ENCODE assay signal across 12 cellular contexts in the genomic region with DNA sequence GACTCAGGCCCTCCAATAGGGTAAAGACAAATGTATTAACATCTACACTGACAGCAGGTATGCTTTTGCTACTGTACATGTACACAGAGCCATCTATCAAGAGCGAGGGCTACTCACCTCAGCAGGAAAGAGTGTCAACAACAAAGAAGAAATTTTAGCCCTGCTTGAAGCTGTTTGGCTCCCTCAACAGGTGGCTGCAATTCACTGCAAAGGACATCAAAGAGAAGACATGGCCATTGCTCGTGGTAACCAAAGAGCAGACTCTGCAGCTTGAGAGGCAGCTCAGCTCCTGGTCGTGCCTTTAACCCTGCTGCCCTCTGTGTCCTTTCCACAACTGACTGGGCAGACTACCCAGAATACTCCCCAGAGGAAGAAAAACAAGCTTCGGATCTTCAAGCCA. TPM values are rescaled to one million over a fixed set of nuclear protein-coding genes. Genes with fewer than 3 reads are reported as not detected.
DNase-seq lines count a peak whose midpoint lies in the region; ATAC-seq and TF ChIP-seq lines count a peak whose summit lies in the region.
"Had no signal": no experiment of that assay in that cellular context is flagged by ENCODE, and none has a peak within 500 bp of the region (broad histone marks: within the 10 kb centered on the region; RNA-seq: fewer than 3 reads in every experiment).

No MANE protein-coding gene starts in this region.

- no peaks in the 10 kb centered on the region for H3K79me2 ChIP-seq in neural progenitor cell (ENCODE audit: low read depth)

- no peaks in the 10 kb centered on the region for H4K20me1 ChIP-seq in neural progenitor cell (ENCODE audit: low read depth)

- H3K9me3 ChIP-seq in neural progenitor cell (ENCODE audit: low read depth): no peaks in the 10 kb centered on the region

- TF ChIP-seq CTCF in choroid plexus epithelial cell (conservative IDR thresholded peaks at IDR 0.05; ENCODE audit: low read depth, low read length) (peak; percentile 57), neural progenitor cell (IDR thresholded peaks at IDR 0.05) (peak; percentile 45), endothelial cell (IDR thresholded peaks at IDR 0.05; ENCODE audit: unreplicated experiment) (no peak)

- H3K4me3 Mint-ChIP-seq in neural progenitor cell (no peak overlapping the region), endothelial cell (ENCODE audit: unreplicated experiment) (no peak overlapping the region)
- H3K4me3 Mint-ChIP-seq: dendritic cell treated with granulocyte-macrophage colony-stimulating factor and Interleukin-4, amounts not matched to agents 40 ng/mL and 50 ng/mL, for 4 days had no signal

- no peak overlapping the region for H3K27ac ChIP-seq in neural progenitor cell

- H3K36me3 Mint-ChIP-seq in neural progenitor cell (no peaks in the 10 kb centered on the region), endothelial cell (ENCODE audit: low read depth, unreplicated experiment) (no peaks in the 10 kb centered on the region)

- ATAC-seq in HG03045 (IDR thresholded peaks at IDR 0.05; ENCODE audit: unreplicated experiment): no peak

- H3K4me1 ChIP-seq in neural progenitor cell: peaks cover 4% of the 10 kb centered on the region

- H3F3A ChIP-seq in neural progenitor cell (ENCODE audit: low read depth): no peaks in the 10 kb centered on the region

- H3K4me1 Mint-ChIP-seq in neural progenitor cell (peaks cover 19% of the 10 kb centered on the region), endothelial cell (ENCODE audit: unreplicated experiment) (peaks cover 13% of the 10 kb centered on the region)

- peak overlapping the region; percentile 60 for H2AFZ ChIP-seq in neural progenitor cell (replicated peaks)

- no peak overlapping the region for H3K4me2 ChIP-seq in neural progenitor cell

- H3K27me3 ChIP-seq in neural progenitor cell: no peaks in the 10 kb centered on the region

- no peaks in the 10 kb centered on the region for H3K9me3 Mint-ChIP-seq in neural progenitor cell
- no peaks in the 10 kb centered on the region for H3K9me3 Mint-ChIP-seq in endothelial cell (ENCODE audit: unreplicated experiment)
- H3K9me3 Mint-ChIP-seq: dendritic cell treated with granulocyte-macrophage colony-stimulating factor and Interleukin-4, amounts not matched to agents 40 ng/mL and 50 ng/mL, for 4 days had no signal

- no peaks in the 10 kb centered on the region for H3K36me3 ChIP-seq in neural progenitor cell

- H3K4me3 ChIP-seq in choroid plexus epithelial cell (ENCODE audit: low read depth, low read length) (no peak overlapping the region), neural progenitor cell (no peak overlapping the region)

- peaks cover 6% of the 10 kb centered on the region for H3K27me3 Mint-ChIP-seq in neural progenitor cell (ENCODE audit: insufficient read depth, low read depth)
- H3K27me3 Mint-ChIP-seq in endothelial cell (ENCODE audit: unreplicated experiment): no peaks in the 10 kb centered on the region

- DNase-seq in DMS 273 (lab: John Stamatoyannopoulos, UW; ENCODE audit: unreplicated experiment) (peak; percentile 43), DMS 273 treated with DMSO at 0.1 percent for 48 hours (lab: John Stamatoyannopoulos, UW) (no peak), M059J (ENCODE audit: low read depth) (peak; percentile 44), choroid plexus epithelial cell (ENCODE audit: low read depth) (peak; percentile 45), neural progenitor cell (ENCODE audit: low spot score) (peak; percentile 44), NOMO-1 treated with DMSO at 0.1 percent for 48 hours (lab: John Stamatoyannopoulos, UW; ENCODE audit: unreplicated experiment) (no peak), endothelial cell (ENCODE audit: low spot score) (no peak)
- DNase-seq: activated effector memory CD4-positive, alpha-beta T cell treated with anti-CD3 and anti-CD28 coated beads, Interleukin-2, amount 50 U/mL, for 16 hours had no signal

- peak overlapping the region; percentile 88 for H3K27ac Mint-ChIP-seq in neural progenitor cell
- no peak overlapping the region for H3K27ac Mint-ChIP-seq in endothelial cell (ENCODE audit: unreplicated experiment)
- H3K27ac Mint-ChIP-seq: dendritic cell treated with granulocyte-macrophage colony-stimulating factor and Interleukin-4, amounts not matched to agents 40 ng/mL and 50 ng/mL, for 4 days had no signal

- no peak overlapping the region for H3K9ac ChIP-seq in neural progenitor cell

RNA-seq across cellular contexts. Expression of a gene that starts 5.1 kb away (rescaled TPM):
- 0.57 and 1.6 TPM in 2 replicates for total RNA-seq in M059J (2014; rRNA removed; shearing (Covaris generic))
- not detected in 2 replicates for total RNA-seq in neural progenitor cell (ENCODE audit: low replicate concordance)
- total RNA-seq in endothelial cell (ENCODE audit: unreplicated experiment): not detected
- total RNA-seq: A172, temporal lobe had no signal

RNA-seq across cellular contexts. Expression of a gene that starts 26.6 kb away (rescaled TPM):
- total RNA-seq in M059J (2014; rRNA removed; shearing (Covaris generic)): 11.6 and 12.6 TPM in 2 replicates
- total RNA-seq in neural progenitor cell (ENCODE audit: low replicate concordance): not detected in 2 replicates
- total RNA-seq in endothelial cell (ENCODE audit: unreplicated experiment): not detected

Comparison
In these comparisons a context has a peak if more than half of its experiments do, and no peak if none do; other contexts are left out.
1. DNase-seq: peak in DMS 273 (single experiment), M059J (single experiment), choroid plexus epithelial cell (single experiment) and neural progenitor cell (single experiment); none in DMS 273 treated with DMSO at 0.1 percent for 48 hours (single experiment), NOMO-1 treated with DMSO at 0.1 percent for 48 hours (single experiment) and endothelial cell (single experiment).
2. RNA of a gene that starts 26.6 kb away (total RNA-seq): 11.6 to 12.6 TPM in M059J; not detected in endothelial cell (single experiment) and not detected in neural progenitor cell; every median in the first group is over 10 times any median in the second.